ENCODE assay signal across 9 cellular contexts in genomic region chr2:64797881-64798590, GRCh38.
A peak's percentile ranks its signal among the peaks of the same experiment; 100 is the strongest.
DNase-seq lines count a peak whose midpoint lies in the region; ATAC-seq and TF ChIP-seq lines count a peak whose summit lies in the region.
"Had no signal": no experiment of that assay in that cellular context is flagged by ENCODE, and none has a peak within 500 bp of the region (broad histone marks: within the 10 kb centered on the region; RNA-seq: fewer than 3 reads in every experiment).

No MANE protein-coding gene starts in this region.

- ATAC-seq in mucosa of descending colon (peak; percentile 51), GM19395 (IDR thresholded peaks at IDR 0.05; ENCODE audit: unreplicated experiment) (no peak)

- H3K4me1 ChIP-seq in mucosa of descending colon (ENCODE audit: low read depth), result peaks cover 7% of the 10 kb centered on the region

- TF ChIP-seq CTCF in brain (conservative IDR thresholded peaks at IDR 0.05) (no peak), mucosa of descending colon (IDR thresholded peaks at IDR 0.05) (no peak)

- H3K9me3 Mint-ChIP-seq in brain, result no peaks in the 10 kb centered on the region

- DNase-seq in DMS79 treated with DMSO at 0.1 percent for 48 hours (lab: John Stamatoyannopoulos, UW), result peak; percentile 83
- DNase-seq in NCI-H1105 treated with DMSO at 0.1 percent for 48 hours (lab: John Stamatoyannopoulos, UW), result peak; percentile 78
- peak in 1 of 3 donors; percentile 16 for DNase-seq in mucosa of descending colon
- DNase-seq in RPMI8226, result no peak
- no peak for DNase-seq in stimulated activated naive CD4-positive, alpha-beta T cell (lab: John Stamatoyannopoulos, UW)
- DNase-seq in ecto neural progenitor cell (ENCODE audit: low spot score), result no peak
- DNase-seq: stimulated activated CD4-positive, alpha-beta T cell treated with anti-CD3 and anti-CD28 coated beads, Interleukin-2, amount 100 ng/mL, for 24 hours had no signal

- H3K27me3 Mint-ChIP-seq in brain, result peaks cover 6% of the 10 kb centered on the region

- intact Hi-C loops in mucosa of descending colon (cut with DNase I, micrococcal nuclease), result no loop called here

- peaks cover 13% of the 10 kb centered on the region for H3K4me1 Mint-ChIP-seq in brain

- no peaks in the 10 kb centered on the region for H3K36me3 Mint-ChIP-seq in brain

- peak overlapping the region in 3 of 5 experiments; percentile 3 to 54 (median 6) for H3K27ac Mint-ChIP-seq in brain

- H3K4me3 Mint-ChIP-seq in brain, result no peak overlapping the region

- H3K9me3 ChIP-seq in mucosa of descending colon, result no peaks in the 10 kb centered on the region

- H3K4me3 ChIP-seq in mucosa of descending colon, result no peak overlapping the region

- H3K36me3 ChIP-seq in mucosa of descending colon (ENCODE audit: low read depth), result no peaks in the 10 kb centered on the region

Comparison
In these comparisons a context has a peak if more than half of its experiments do, and no peak if none do; other contexts are left out.
1. DNase-seq: peak in DMS79 treated with DMSO at 0.1 percent for 48 hours (single experiment) and NCI-H1105 treated with DMSO at 0.1 percent for 48 hours (single experiment); none in RPMI8226 (single experiment), stimulated activated naive CD4-positive, alpha-beta T cell (0 of 6) and ecto neural progenitor cell (single experiment).